ENCODE assay signal across 8 cellular contexts in the genomic region with DNA sequence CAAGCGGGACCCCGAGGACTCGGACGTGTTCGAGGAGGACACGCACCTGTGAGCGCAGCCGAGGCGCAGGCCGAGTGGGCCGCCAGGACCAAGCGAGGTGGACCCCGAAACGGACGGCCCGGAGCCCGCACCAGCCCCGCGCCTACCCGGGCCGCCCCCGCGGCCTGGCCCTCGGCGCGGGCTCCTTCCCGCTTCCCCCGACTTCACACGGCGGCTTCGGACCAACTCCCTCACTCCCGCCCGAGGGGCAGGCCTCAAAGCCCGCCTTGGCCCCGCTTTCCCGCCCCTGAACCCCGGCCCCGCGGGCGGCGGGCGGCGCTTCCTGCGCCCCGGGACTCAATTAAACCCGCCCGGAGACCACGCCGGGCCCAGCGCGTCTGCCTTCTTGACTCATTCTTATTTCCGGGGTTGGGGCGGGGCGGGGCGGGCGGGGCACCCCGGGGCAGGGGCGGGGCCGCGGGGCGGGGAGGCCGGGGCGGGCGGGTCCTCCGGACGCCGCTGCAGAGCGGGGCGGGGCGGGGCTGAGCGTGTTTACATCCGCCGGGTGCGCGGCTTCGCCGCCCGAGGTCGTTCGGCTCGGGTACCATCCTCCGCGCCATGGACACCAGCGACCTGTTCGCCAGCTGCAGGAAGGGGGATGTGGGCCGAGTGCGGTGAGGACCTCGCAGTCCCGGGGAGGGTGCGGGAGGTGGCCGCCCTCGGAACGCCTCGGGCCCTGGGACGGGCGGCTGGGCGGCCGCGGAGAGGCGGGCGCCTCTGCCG. TPM values are rescaled to one million over a fixed set of nuclear protein-coding genes. Genes with fewer than 3 reads are reported as not detected.
DNase-seq lines count a peak whose midpoint lies in the region; ATAC-seq and TF ChIP-seq lines count a peak whose summit lies in the region.

Gene ABTB1, plus strand, starts transcription at position 524 of the 762 bp plus-strand sequence. Its CDS starts 74 bp downstream, at position 598.

- DNase-seq in 8988T, result peak; percentile 88
- peak; percentile 26 for DNase-seq in NCI-H345 treated with DMSO at 0.1 percent for 48 hours (lab: John Stamatoyannopoulos, UW; ENCODE audit: unreplicated experiment)
- DNase-seq in activated CD4-positive, alpha-beta T cell treated with anti-CD3 and anti-CD28 coated beads for 24 hours (ENCODE audit: low read depth in 2 of 2), result peak; percentile 75 to 79
- peak; percentile 93 for DNase-seq in cerebellum (ENCODE audit: low spot score)
- DNase-seq in stimulated activated CD4-positive, alpha-beta T cell treated with anti-CD3 and anti-CD28 coated beads, Interleukin-1b, Interleukin-23, amount 100 ng/mL, for 48 hours, result peak; percentile 85

- H3K27me3 ChIP-seq in layer of hippocampus (ENCODE audit: control insufficient read depth, insufficient read depth, low read length), result no peaks in the 10 kb centered on the region

- TF ChIP-seq POLR2A in GM18526 (IDR thresholded peaks at IDR 0.05; ENCODE audit: extremely low read depth, insufficient read length), result peak; percentile 90

- ATAC-seq in HG03095 (IDR thresholded peaks at IDR 0.05; ENCODE audit: unreplicated experiment), result peak; percentile 68

- peak within 1 kb of the TSS; percentile 88 for H3K27ac ChIP-seq in layer of hippocampus (ENCODE audit: low read depth, low read length)

RNA-seq across cellular contexts. Expression of gene ABTB1, which starts in this region (rescaled TPM):
- total RNA-seq in cerebellum, result 4.9 TPM

Comparison
In these comparisons a context has a peak if more than half of its experiments do, and no peak if none do; other contexts are left out.
1. Peak in every context shown above with its lines: DNase-seq, ATAC-seq and H3K27ac ChIP-seq.
2. DNase-seq: peak in every context shown above with its lines; median percentile 93 in cerebellum; 88 in 8988T; 85 in stimulated activated CD4-positive, alpha-beta T cell treated with anti-CD3 and anti-CD28 coated beads, Interleukin-1b, Interleukin-23, amount 100 ng/mL, for 48 hours; 77 in activated CD4-positive, alpha-beta T cell treated with anti-CD3 and anti-CD28 coated beads for 24 hours; 26 in NCI-H345 treated with DMSO at 0.1 percent for 48 hours.